8 cellular contexts compared by ENCODE assay signal in genomic region chr1:151472852-151473731, GRCh38. TPM values are rescaled to one million over a fixed set of nuclear protein-coding genes. Genes with fewer than 3 reads are reported as not detected.
DNase-seq lines count a peak whose midpoint lies in the region; ATAC-seq, FAIRE-seq and TF ChIP-seq lines count a peak whose summit lies in the region.

No MANE protein-coding gene starts in this region.

- no peaks in the 10 kb centered on the region for H3K4me1 ChIP-seq in neural progenitor cell
- H3K4me1 ChIP-seq in vagina, result no peaks in the 10 kb centered on the region

- H3K4me1 Mint-ChIP-seq in activated naive CD4-positive, alpha-beta T cell treated with anti-CD3 and anti-CD28 coated beads, Interleukin-2, amount 10 ng/mL, durations not matched to agents 7 days and 5 days, result peaks cover 19% of the 10 kb centered on the region
- peaks cover 4% of the 10 kb centered on the region for H3K4me1 Mint-ChIP-seq in neural progenitor cell

- intact Hi-C loops in head of caudate nucleus (cut with DNase I) (loop anchor here (1.0 to 2.0 kb wide), 2 partner anchors 14 to 38 kb away; partner anchors contain the start of genes CGN and POGZ), vagina (cut with DNase I) (no loop called here)

- H3K9ac ChIP-seq in neural progenitor cell, result no peak overlapping the region

- peaks cover 8% of the 10 kb centered on the region for H3F3A ChIP-seq in neural progenitor cell (ENCODE audit: low read depth)

- H3K27ac Mint-ChIP-seq in activated naive CD4-positive, alpha-beta T cell treated with anti-CD3 and anti-CD28 coated beads, Interleukin-2, amount 10 ng/mL, durations not matched to agents 7 days and 5 days, result no peak overlapping the region
- peak overlapping the region; percentile 33 for H3K27ac Mint-ChIP-seq in neural progenitor cell

- H3K36me3 ChIP-seq in neural progenitor cell (no peaks in the 10 kb centered on the region), vagina (no peaks in the 10 kb centered on the region)

- no peak for FAIRE-seq in D721Med (lab: Jason Lieb, UNC)

- H3K4me3 ChIP-seq in neural progenitor cell, result peak overlapping the region; percentile 44
- peak overlapping the region; percentile 55 to 58 for H3K4me3 ChIP-seq in vagina

- DNase-seq in D721Med (ENCODE audit: insufficient read length, low spot score) (peak; percentile 49), NCI-H1930 (lab: John Stamatoyannopoulos, UW) (peak; percentile 23 to 74), head of caudate nucleus (peak in 33 of 42 donors; percentile 7 to 67 (median 33)), neural progenitor cell (ENCODE audit: low spot score) (peak; percentile 65), vagina (ENCODE audit: extremely low spot score in 2 of 2) (no peak)
- no peak for DNase-seq in activated naive CD4-positive, alpha-beta T cell treated with anti-CD3 and anti-CD28 coated beads, Interleukin-2, amount 10 ng/mL, durations not matched to agents 7 days and 5 days

- peaks cover 22% of the 10 kb centered on the region for H3K27me3 Mint-ChIP-seq in activated naive CD4-positive, alpha-beta T cell treated with anti-CD3 and anti-CD28 coated beads, Interleukin-2, amount 10 ng/mL, durations not matched to agents 7 days and 5 days
- peaks cover 10% of the 10 kb centered on the region for H3K27me3 Mint-ChIP-seq in neural progenitor cell (ENCODE audit: insufficient read depth, low read depth)

- no peak for TF ChIP-seq CTCF in D721Med (IDR thresholded peaks at IDR 0.05; ENCODE audit: insufficient read depth, missing control alignments)
- TF ChIP-seq CTCF in neural progenitor cell (IDR thresholded peaks at IDR 0.05), result no peak
- TF ChIP-seq CTCF in vagina (IDR thresholded peaks at IDR 0.05), result no peak

- H3K9me3 Mint-ChIP-seq in activated naive CD4-positive, alpha-beta T cell treated with anti-CD3 and anti-CD28 coated beads, Interleukin-2, amount 10 ng/mL, durations not matched to agents 7 days and 5 days, result no peaks in the 10 kb centered on the region
- no peaks in the 10 kb centered on the region for H3K9me3 Mint-ChIP-seq in neural progenitor cell

- no peaks in the 10 kb centered on the region for H3K36me3 Mint-ChIP-seq in activated naive CD4-positive, alpha-beta T cell treated with anti-CD3 and anti-CD28 coated beads, Interleukin-2, amount 10 ng/mL, durations not matched to agents 7 days and 5 days
- no peaks in the 10 kb centered on the region for H3K36me3 Mint-ChIP-seq in neural progenitor cell

- peaks cover 9% of the 10 kb centered on the region for H3K27me3 ChIP-seq in neural progenitor cell
- no peaks in the 10 kb centered on the region for H3K27me3 ChIP-seq in vagina

- peak overlapping the region; percentile 40 for H3K4me3 Mint-ChIP-seq in activated naive CD4-positive, alpha-beta T cell treated with anti-CD3 and anti-CD28 coated beads, Interleukin-2, amount 10 ng/mL, durations not matched to agents 7 days and 5 days
- H3K4me3 Mint-ChIP-seq in neural progenitor cell, result peak overlapping the region; percentile 57

- TF ChIP-seq POLR2A in vagina (IDR thresholded peaks at IDR 0.05), result no peak

- ATAC-seq in GM21825 (IDR thresholded peaks at IDR 0.05; ENCODE audit: unreplicated experiment) (no peak), GM18870 (IDR thresholded peaks at IDR 0.05; ENCODE audit: unreplicated experiment) (no peak)

- H2AFZ ChIP-seq in neural progenitor cell (replicated peaks), result peak overlapping the region; percentile 81

- H3K79me2 ChIP-seq in neural progenitor cell (ENCODE audit: low read depth), result no peaks in the 10 kb centered on the region

- no peak overlapping the region for H3K27ac ChIP-seq in neural progenitor cell
- peak overlapping the region; percentile 69 for H3K27ac ChIP-seq in vagina

- no peaks in the 10 kb centered on the region for H4K20me1 ChIP-seq in neural progenitor cell (ENCODE audit: low read depth)

- H3K9me3 ChIP-seq in neural progenitor cell (ENCODE audit: low read depth) (no peaks in the 10 kb centered on the region), vagina (no peaks in the 10 kb centered on the region)

- H3K4me2 ChIP-seq in neural progenitor cell, result peak overlapping the region; percentile 76

- CTCF ChIA-PET in activated naive CD4-positive, alpha-beta T cell treated with anti-CD3 and anti-CD28 coated beads, Interleukin-2, amount 10 ng/mL, durations not matched to agents 7 days and 5 days (lab: Charles Lee), result interaction anchor here (0.7 kb wide), 1 partner anchor 27 kb away, joined by 3 read pairs; no protein-coding TSS in a partner anchor

RNA-seq across cellular contexts. Expression of gene POGZ, which starts 13.8 kb away (rescaled TPM):
- total RNA-seq in neural progenitor cell (ENCODE audit: low replicate concordance) (61.5 and 71.6 TPM in 2 replicates), vagina (60.6 TPM)

RNA-seq across cellular contexts. Expression of gene CGN, which starts 38.1 kb away (rescaled TPM):
- 5.4 and 12.4 TPM in 2 replicates for total RNA-seq in neural progenitor cell (ENCODE audit: low replicate concordance)
- total RNA-seq in vagina, result 13.0 TPM

Comparison
In these comparisons a context has a peak if more than half of its experiments do, and no peak if none do; other contexts are left out.
1. DNase-seq: peak in D721Med (single experiment), NCI-H1930 (2 of 2), head of caudate nucleus (33 of 42) and neural progenitor cell (single experiment); none in activated naive CD4-positive, alpha-beta T cell treated with anti-CD3 and anti-CD28 coated beads, Interleukin-2, amount 10 ng/mL, durations not matched to agents 7 days and 5 days (single experiment) and vagina (0 of 2).